ENCODE assay signal across 21 cellular contexts in the genomic region with DNA sequence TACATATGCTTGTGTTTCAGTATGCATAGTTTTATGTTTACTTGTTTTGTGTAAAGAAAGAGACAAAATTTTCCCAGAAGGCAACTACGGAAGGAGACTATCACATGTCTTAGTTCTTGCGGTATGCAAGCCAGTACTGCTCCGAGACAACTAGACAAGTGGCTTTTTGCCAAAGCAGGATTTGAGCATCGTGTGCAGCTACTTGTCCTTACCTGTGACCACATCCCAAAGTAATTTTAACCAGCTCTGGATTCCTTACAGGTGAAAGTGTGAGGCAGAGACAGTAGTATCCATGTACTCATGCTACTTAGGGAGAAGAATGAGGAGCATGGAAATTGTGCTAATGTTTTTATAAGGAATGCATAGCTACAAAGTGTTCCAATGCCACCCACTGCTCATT.
DNase-seq lines count a peak whose midpoint lies in the region; ATAC-seq and TF ChIP-seq lines count a peak whose summit lies in the region.
"Had no signal": no experiment of that assay in that cellular context is flagged by ENCODE, and none has a peak within 500 bp of the region (broad histone marks: within the 10 kb centered on the region; RNA-seq: fewer than 3 reads in every experiment).

No MANE protein-coding gene starts in this region.

- no peak overlapping the region for H3K9ac ChIP-seq in neuronal stem cell (ENCODE audit: low read depth, low read length, poor library complexity)
- H3K9ac ChIP-seq: BLaER1 treated with 17β-estradiol and CSF1 and Interleukin-3, amounts not matched to agents 10 nM and 100 nM; GM23248 had no signal

- no peaks in the 10 kb centered on the region for H3K27me3 Mint-ChIP-seq in activated T-cell treated with anti-CD3 and anti-CD28 coated beads, Interleukin-2, amount 50 U/mL, for 24 hours
- H3K27me3 Mint-ChIP-seq: B cell; CD4-positive, CD25-positive, alpha-beta regulatory T cell; CD8-positive, alpha-beta memory T cell had no signal

- H3K79me1 ChIP-seq in neuronal stem cell (ENCODE audit: low read depth, low read length) = no peaks in the 10 kb centered on the region

- no peak overlapping the region for H2BK120ac ChIP-seq in neuronal stem cell (ENCODE audit: low read depth, low read length)

- no peak overlapping the region for H4K8ac ChIP-seq in neuronal stem cell (ENCODE audit: low read depth, low read length)

- no peak overlapping the region for H2AK5ac ChIP-seq in neuronal stem cell (ENCODE audit: low read depth, low read length)

- H3K36me3 ChIP-seq in RWPE2 (ENCODE audit: low read depth) (no peaks in the 10 kb centered on the region), neuronal stem cell (replicated peaks in 1 of 2; ENCODE audit: control insufficient read depth in 2 of 2, insufficient read depth in 2 of 2, low read length in 2 of 2) (no peaks in the 10 kb centered on the region)
- H3K36me3 ChIP-seq: BLaER1 treated with 17β-estradiol and CSF1 and Interleukin-3, amounts not matched to agents 10 nM and 100 nM; HAP-1 had no signal

- peak; percentile 92 for ATAC-seq in RWPE2 (ENCODE audit: low read depth)
- peak; percentile 86 for ATAC-seq in foreskin keratinocyte
- no peak for ATAC-seq in HG03565 (IDR thresholded peaks at IDR 0.05; ENCODE audit: unreplicated experiment)
- no peak for ATAC-seq in GM19395 (IDR thresholded peaks at IDR 0.05; ENCODE audit: unreplicated experiment)
- ATAC-seq: GM12878 had no signal

- TF ChIP-seq CTCF in RWPE2 (IDR thresholded peaks at IDR 0.05; ENCODE audit: poor library complexity, severe bottlenecking) (no peak), foreskin keratinocyte (conservative IDR thresholded peaks at IDR 0.05) (no peak)

- peak overlapping the region; percentile 6 for H2AFZ ChIP-seq in neuronal stem cell (ENCODE audit: low read length)
- H2AFZ ChIP-seq: GM23248 had no signal

- no peak overlapping the region for H2BK15ac ChIP-seq in neuronal stem cell (ENCODE audit: low read length)

- H3K36me3 Mint-ChIP-seq in activated T-cell treated with anti-CD3 and anti-CD28 coated beads, Interleukin-2, amount 50 U/mL, for 24 hours (ENCODE audit: low read depth) = no peaks in the 10 kb centered on the region
- H3K36me3 Mint-ChIP-seq: CD4-positive, CD25-positive, alpha-beta regulatory T cell had no signal

- H2BK12ac ChIP-seq in neuronal stem cell (ENCODE audit: low read length) = no peak overlapping the region

- no peak overlapping the region for H3K4ac ChIP-seq in neuronal stem cell (ENCODE audit: low read length)

- WGBS in neuronal stem cell (ENCODE audit: extremely low coverage in 2 of 2, insufficient read length in 2 of 2, insufficient replicate concordance in 1 of 2), 2 donors = no CpG with 5 or more reads among the region's 4 CpGs

- H4K91ac ChIP-seq in neuronal stem cell (ENCODE audit: low read depth, low read length, poor library complexity) = no peak overlapping the region

- peaks cover 19% of the 10 kb centered on the region for H3K9me3 Mint-ChIP-seq in activated T-cell treated with anti-CD3 and anti-CD28 coated beads, Interleukin-2, amount 50 U/mL, for 24 hours

- DNase-seq in HPDE6-E6E7 (ENCODE audit: extremely low spot score) (peak; percentile 6), RWPE2 (ENCODE audit: low spot score) (no peak), foreskin keratinocyte (peak; percentile 95 to 98), neuronal stem cell (ENCODE audit: low spot score) (no peak)
- DNase-seq in activated T-cell treated with anti-CD3 and anti-CD28 coated beads, Interleukin-2, amount 50 U/mL, for 24 hours = no peak
- DNase-seq: CD4-positive, CD25-positive, alpha-beta regulatory T cell; CD8-positive, alpha-beta memory T cell; COR-L47; DMS 273 treated with DMSO at 0.1 percent for 48 hours; DMS53; DND-41; EL; GM23248; IMR-90 had no signal

- H3K9me3 ChIP-seq in RWPE2 (ENCODE audit: severe bottlenecking) (no peaks in the 10 kb centered on the region), neuronal stem cell (replicated peaks in 1 of 2; ENCODE audit: control insufficient read depth in 2 of 2, insufficient read depth in 1 of 2, low read depth in 1 of 2, low read length in 2 of 2) (peaks cover 0 to 8% of the 10 kb centered on the region in 2 donors)
- H3K9me3 ChIP-seq: HAP-1 had no signal

- H3K27me3 ChIP-seq in RWPE2 (ENCODE audit: insufficient read depth, poor library complexity, severe bottlenecking) (no peaks in the 10 kb centered on the region), foreskin keratinocyte (no peaks in the 10 kb centered on the region), neuronal stem cell (ENCODE audit: control insufficient read depth in 3 of 3, insufficient read depth in 3 of 3, low read depth in 1 of 3, low read length in 3 of 3) (no peaks in the 10 kb centered on the region)
- H3K27me3 ChIP-seq: BLaER1 treated with 17β-estradiol and CSF1 and Interleukin-3, amounts not matched to agents 10 nM and 100 nM had no signal

- H3K4me2 ChIP-seq in neuronal stem cell (ENCODE audit: insufficient read depth, low read length, poor library complexity, severe bottlenecking) = no peak overlapping the region
- H3K4me2 ChIP-seq: BLaER1 treated with 17β-estradiol and CSF1 and Interleukin-3, amounts not matched to agents 10 nM and 100 nM had no signal

- peaks cover 37% of the 10 kb centered on the region for H3K4me1 Mint-ChIP-seq in activated T-cell treated with anti-CD3 and anti-CD28 coated beads, Interleukin-2, amount 50 U/mL, for 24 hours (ENCODE audit: low read depth)

- no peak overlapping the region for H2BK5ac ChIP-seq in neuronal stem cell (ENCODE audit: low read length)

- H3K4me3 Mint-ChIP-seq in activated T-cell treated with anti-CD3 and anti-CD28 coated beads, Interleukin-2, amount 50 U/mL, for 24 hours = no peak overlapping the region
- H3K4me3 Mint-ChIP-seq: B cell; CD4-positive, CD25-positive, alpha-beta regulatory T cell; CD8-positive, alpha-beta memory T cell had no signal

- H3K4me1 ChIP-seq in RWPE2 (ENCODE audit: insufficient read depth, poor library complexity, severe bottlenecking) = peaks cover 9% of the 10 kb centered on the region
- peaks cover 4% of the 10 kb centered on the region for H3K4me1 ChIP-seq in foreskin keratinocyte
- H3K4me1 ChIP-seq in neuronal stem cell (ENCODE audit: control insufficient read depth in 2 of 2, insufficient read depth in 1 of 2, low read depth in 1 of 2, low read length in 2 of 2) = peaks cover 1 to 9% of the 10 kb centered on the region in 2 donors
- H3K4me1 ChIP-seq: HAP-1 had no signal

- H3K18ac ChIP-seq in neuronal stem cell (ENCODE audit: low read length) = no peak overlapping the region

- H3K14ac ChIP-seq in neuronal stem cell (ENCODE audit: low read length) = no peak overlapping the region

- no peak overlapping the region for H3K23ac ChIP-seq in neuronal stem cell (ENCODE audit: low read depth, low read length, poor library complexity)

- no peak overlapping the region for H3K27ac ChIP-seq in RWPE2 (ENCODE audit: poor library complexity, severe bottlenecking)
- no peak overlapping the region for H3K27ac ChIP-seq in foreskin keratinocyte
- H3K27ac ChIP-seq in neuronal stem cell (replicated peaks; ENCODE audit: low read length) = no peak overlapping the region
- H3K27ac ChIP-seq: BLaER1 treated with 17β-estradiol and CSF1 and Interleukin-3, amounts not matched to agents 10 nM and 100 nM; GM23248; HL-60 had no signal

- H3K4me3 ChIP-seq in RWPE2 (ENCODE audit: severe bottlenecking) = no peak overlapping the region
- H3K4me3 ChIP-seq in neuronal stem cell (ENCODE audit: low read length in 2 of 2) = no peak overlapping the region
- H3K4me3 ChIP-seq: BLaER1 treated with 17β-estradiol and CSF1 and Interleukin-3, amounts not matched to agents 10 nM and 100 nM; GM12878; GM23248; HAP-1 had no signal

- no peak overlapping the region for H3K27ac Mint-ChIP-seq in activated T-cell treated with anti-CD3 and anti-CD28 coated beads, Interleukin-2, amount 50 U/mL, for 24 hours
- H3K27ac Mint-ChIP-seq: B cell; CD8-positive, alpha-beta memory T cell had no signal

Comparison
In these comparisons a context has a peak if more than half of its experiments do, and no peak if none do; other contexts are left out.
1. DNase-seq: peak in HPDE6-E6E7 (single experiment) and foreskin keratinocyte (2 of 2); none in RWPE2 (single experiment), neuronal stem cell (single experiment) and activated T-cell treated with anti-CD3 and anti-CD28 coated beads, Interleukin-2, amount 50 U/mL, for 24 hours (single experiment).
2. ATAC-seq: peak in RWPE2 (single experiment) and foreskin keratinocyte (single experiment); none in HG03565 (single experiment) and GM19395 (single experiment).